Comparison of ENCODE assay signal across 3 cellular contexts in the genomic region with DNA sequence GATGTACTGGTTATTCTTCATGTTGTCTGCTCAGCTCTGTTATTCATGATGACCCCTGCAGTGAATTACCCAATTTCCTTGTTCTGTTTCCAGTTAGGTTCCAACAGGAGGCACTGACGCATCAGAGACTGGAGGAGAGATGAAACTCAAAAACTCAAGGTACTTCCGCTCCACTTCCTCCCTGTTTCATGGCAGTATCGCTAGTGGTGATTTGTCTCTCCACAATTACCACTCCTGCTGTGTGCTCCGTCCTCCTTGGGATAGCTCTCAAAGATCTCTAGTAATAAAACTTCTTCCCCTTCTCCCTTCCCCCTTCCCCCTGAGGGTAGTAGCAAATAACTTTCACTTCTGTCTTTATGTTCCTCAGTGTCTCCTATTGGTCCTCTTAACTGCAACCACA.
TF ChIP-seq lines count a peak whose summit lies in the region.

No MANE protein-coding gene starts in this region.

TF ChIP-seq in SK-N-SH, 30 proteins besides CTCF, POLR2A, EP300 and RAD21:
- TF ChIP-seq, protein P1, sequence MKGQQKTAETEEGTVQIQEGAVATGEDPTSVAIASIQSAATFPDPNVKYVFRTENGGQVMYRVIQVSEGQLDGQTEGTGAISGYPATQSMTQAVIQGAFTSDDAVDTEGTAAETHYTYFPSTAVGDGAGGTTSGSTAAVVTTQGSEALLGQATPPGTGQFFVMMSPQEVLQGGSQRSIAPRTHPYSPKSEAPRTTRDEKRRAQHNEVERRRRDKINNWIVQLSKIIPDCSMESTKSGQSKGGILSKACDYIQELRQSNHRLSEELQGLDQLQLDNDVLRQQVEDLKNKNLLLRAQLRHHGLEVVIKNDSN (IDR thresholded peaks at IDR 0.05; ENCODE audit: borderline replicate concordance, low read depth), result no peak
- no peak for TF ChIP-seq GATA2 (CRISPR knock-in tag; IDR thresholded peaks at IDR 0.05)
- no peak for TF ChIP-seq SIN3A (IDR thresholded peaks at IDR 0.05; ENCODE audit: borderline replicate concordance, low read depth, low read length)
- TF ChIP-seq, protein P2, sequence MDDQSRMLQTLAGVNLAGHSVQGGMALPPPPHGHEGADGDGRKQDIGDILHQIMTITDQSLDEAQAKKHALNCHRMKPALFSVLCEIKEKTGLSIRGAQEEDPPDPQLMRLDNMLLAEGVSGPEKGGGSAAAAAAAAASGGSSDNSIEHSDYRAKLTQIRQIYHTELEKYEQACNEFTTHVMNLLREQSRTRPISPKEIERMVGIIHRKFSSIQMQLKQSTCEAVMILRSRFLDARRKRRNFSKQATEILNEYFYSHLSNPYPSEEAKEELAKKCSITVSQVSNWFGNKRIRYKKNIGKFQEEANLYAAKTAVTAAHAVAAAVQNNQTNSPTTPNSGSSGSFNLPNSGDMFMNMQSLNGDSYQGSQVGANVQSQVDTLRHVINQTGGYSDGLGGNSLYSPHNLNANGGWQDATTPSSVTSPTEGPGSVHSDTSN (IDR thresholded peaks at IDR 0.05), result no peak
- no peak for TF ChIP-seq TAF1 (IDR thresholded peaks at IDR 0.05; ENCODE audit: borderline replicate concordance, low read depth, low read length)

TF ChIP-seq in SK-N-SH treated with all-trans-retinoic acid at 6 μM for 48 hours, 23 proteins besides CTCF, POLR2A, EP300 and RAD21:
- TF ChIP-seq, protein P3, sequence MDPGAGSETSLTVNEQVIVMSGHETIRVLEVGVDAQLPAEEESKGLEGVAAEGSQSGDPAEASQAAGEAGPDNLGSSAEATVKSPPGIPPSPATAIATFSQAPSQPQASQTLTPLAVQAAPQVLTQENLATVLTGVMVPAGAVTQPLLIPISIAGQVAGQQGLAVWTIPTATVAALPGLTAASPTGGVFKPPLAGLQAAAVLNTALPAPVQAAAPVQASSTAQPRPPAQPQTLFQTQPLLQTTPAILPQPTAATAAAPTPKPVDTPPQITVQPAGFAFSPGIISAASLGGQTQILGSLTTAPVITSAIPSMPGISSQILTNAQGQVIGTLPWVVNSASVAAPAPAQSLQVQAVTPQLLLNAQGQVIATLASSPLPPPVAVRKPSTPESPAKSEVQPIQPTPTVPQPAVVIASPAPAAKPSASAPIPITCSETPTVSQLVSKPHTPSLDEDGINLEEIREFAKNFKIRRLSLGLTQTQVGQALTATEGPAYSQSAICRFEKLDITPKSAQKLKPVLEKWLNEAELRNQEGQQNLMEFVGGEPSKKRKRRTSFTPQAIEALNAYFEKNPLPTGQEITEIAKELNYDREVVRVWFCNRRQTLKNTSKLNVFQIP (CRISPR knock-in tag; IDR thresholded peaks at IDR 0.05; ENCODE audit: borderline replicate concordance, low read depth), result no peak
- TF ChIP-seq TOX (CRISPR knock-in tag; IDR thresholded peaks at IDR 0.05; ENCODE audit: borderline replicate concordance) (no peak), ZC3H10 (CRISPR knock-in tag; IDR thresholded peaks at IDR 0.05) (no peak), ZFP30 (CRISPR knock-in tag; IDR thresholded peaks at IDR 0.05) (no peak), ISL1 (CRISPR knock-in tag; IDR thresholded peaks at IDR 0.05) (no peak), GLIS3 (CRISPR knock-in tag; IDR thresholded peaks at IDR 0.05) (no peak), OSR1 (CRISPR knock-in tag; IDR thresholded peaks at IDR 0.05) (no peak), ESRRG (CRISPR knock-in tag; IDR thresholded peaks at IDR 0.05) (no peak), SNAI2 (CRISPR knock-in tag; IDR thresholded peaks at IDR 0.05) (no peak), PPARA (CRISPR knock-in tag; IDR thresholded peaks at IDR 0.05; ENCODE audit: borderline replicate concordance) (no peak), CSDC2 (CRISPR knock-in tag; IDR thresholded peaks at IDR 0.05) (no peak), ZFP3 (CRISPR knock-in tag; IDR thresholded peaks at IDR 0.05) (no peak), BACH2 (CRISPR knock-in tag; IDR thresholded peaks at IDR 0.05; ENCODE audit: borderline replicate concordance) (no peak), RARB (CRISPR knock-in tag; IDR thresholded peaks at IDR 0.05) (no peak)
- TF ChIP-seq, protein P4, sequence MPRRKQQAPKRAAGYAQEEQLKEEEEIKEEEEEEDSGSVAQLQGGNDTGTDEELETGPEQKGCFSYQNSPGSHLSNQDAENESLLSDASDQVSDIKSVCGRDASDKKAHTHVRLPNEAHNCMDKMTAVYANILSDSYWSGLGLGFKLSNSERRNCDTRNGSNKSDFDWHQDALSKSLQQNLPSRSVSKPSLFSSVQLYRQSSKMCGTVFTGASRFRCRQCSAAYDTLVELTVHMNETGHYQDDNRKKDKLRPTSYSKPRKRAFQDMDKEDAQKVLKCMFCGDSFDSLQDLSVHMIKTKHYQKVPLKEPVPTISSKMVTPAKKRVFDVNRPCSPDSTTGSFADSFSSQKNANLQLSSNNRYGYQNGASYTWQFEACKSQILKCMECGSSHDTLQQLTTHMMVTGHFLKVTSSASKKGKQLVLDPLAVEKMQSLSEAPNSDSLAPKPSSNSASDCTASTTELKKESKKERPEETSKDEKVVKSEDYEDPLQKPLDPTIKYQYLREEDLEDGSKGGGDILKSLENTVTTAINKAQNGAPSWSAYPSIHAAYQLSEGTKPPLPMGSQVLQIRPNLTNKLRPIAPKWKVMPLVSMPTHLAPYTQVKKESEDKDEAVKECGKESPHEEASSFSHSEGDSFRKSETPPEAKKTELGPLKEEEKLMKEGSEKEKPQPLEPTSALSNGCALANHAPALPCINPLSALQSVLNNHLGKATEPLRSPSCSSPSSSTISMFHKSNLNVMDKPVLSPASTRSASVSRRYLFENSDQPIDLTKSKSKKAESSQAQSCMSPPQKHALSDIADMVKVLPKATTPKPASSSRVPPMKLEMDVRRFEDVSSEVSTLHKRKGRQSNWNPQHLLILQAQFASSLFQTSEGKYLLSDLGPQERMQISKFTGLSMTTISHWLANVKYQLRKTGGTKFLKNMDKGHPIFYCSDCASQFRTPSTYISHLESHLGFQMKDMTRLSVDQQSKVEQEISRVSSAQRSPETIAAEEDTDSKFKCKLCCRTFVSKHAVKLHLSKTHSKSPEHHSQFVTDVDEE (CRISPR knock-in tag; IDR thresholded peaks at IDR 0.05), result no peak
- TF ChIP-seq, protein P5, sequence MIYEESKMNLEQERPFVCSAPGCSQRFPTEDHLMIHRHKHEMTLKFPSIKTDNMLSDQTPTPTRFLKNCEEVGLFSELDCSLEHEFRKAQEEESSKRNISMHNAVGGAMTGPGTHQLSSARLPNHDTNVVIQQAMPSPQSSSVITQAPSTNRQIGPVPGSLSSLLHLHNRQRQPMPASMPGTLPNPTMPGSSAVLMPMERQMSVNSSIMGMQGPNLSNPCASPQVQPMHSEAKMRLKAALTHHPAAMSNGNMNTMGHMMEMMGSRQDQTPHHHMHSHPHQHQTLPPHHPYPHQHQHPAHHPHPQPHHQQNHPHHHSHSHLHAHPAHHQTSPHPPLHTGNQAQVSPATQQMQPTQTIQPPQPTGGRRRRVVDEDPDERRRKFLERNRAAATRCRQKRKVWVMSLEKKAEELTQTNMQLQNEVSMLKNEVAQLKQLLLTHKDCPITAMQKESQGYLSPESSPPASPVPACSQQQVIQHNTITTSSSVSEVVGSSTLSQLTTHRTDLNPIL (CRISPR knock-in tag; IDR thresholded peaks at IDR 0.05; ENCODE audit: low read depth), result no peak
TF ChIP-seq in SK-N-SH treated with all-trans-retinoic acid at 6 μM for 48 hours: peak in this region for 0.

TF ChIP-seq in H1, 55 proteins besides CTCF, POLR2A, EP300 and RAD21:
- no peak for TF ChIP-seq RFX5 (IDR thresholded peaks at IDR 0.05; ENCODE audit: borderline replicate concordance, low read depth, low read length)
- peak; percentile 60; the same call in 1 of the 2 replicates for TF ChIP-seq CEBPB (IDR thresholded peaks at IDR 0.05; ENCODE audit: low read depth, low read length)
